In the genomic region with DNA sequence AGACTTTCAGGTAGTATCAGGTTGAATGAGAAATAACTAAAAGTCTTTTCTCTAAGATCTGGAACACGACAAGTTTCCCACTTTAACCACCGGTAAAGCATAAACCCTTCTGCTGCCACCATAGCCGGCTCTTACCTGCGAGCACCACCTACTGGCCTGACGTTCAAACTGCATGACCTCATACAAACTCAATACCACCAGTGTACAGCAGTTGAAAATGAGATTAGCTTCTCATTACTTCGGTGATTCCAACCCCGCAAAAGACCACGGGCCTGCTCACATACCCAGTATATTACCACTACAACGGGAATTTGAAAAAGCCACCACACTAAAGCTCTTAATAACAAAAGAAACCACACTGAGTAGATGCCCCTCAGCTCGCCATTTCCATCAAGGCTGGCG, we compare ENCODE assay signal across 8 cellular contexts.
DNase-seq lines count a peak whose midpoint lies in the region; ATAC-seq, FAIRE-seq and TF ChIP-seq lines count a peak whose summit lies in the region.
"Not testable (repeated sequence)": the region's sequence is repeated elsewhere in the genome, so short reads cannot be mapped to it uniquely, and the experiment has no call there.

No MANE protein-coding gene starts in this region.

- not testable (repeated sequence) for H3K27me3 Mint-ChIP-seq in CD4-positive, alpha-beta memory T cell

- not testable (repeated sequence) for H3F3A ChIP-seq in OCI-LY1 (ENCODE audit: insufficient read depth, low read length)

- H4K5ac ChIP-seq in H1 (ENCODE audit: insufficient read length, low read depth, low read length) = not testable (repeated sequence)

- not testable (repeated sequence) for H4K91ac ChIP-seq in H1 (replicated peaks; ENCODE audit: insufficient read length, low read length)

- not testable (repeated sequence) for H3K14ac ChIP-seq in H1 (ENCODE audit: insufficient read length)

- not testable (repeated sequence) for H2AK5ac ChIP-seq in H1 (ENCODE audit: low read depth, low read length)

- H3K4me3 ChIP-seq in CD4-positive, alpha-beta memory T cell (ENCODE audit: low read length in 2 of 2); OCI-LY1 (ENCODE audit: low read depth, low read length, poor library complexity, severe bottlenecking); H1 (ENCODE audit: extremely low read depth in 1 of 4, insufficient read depth in 2 of 4, low read depth in 3 of 4, low read length in 4 of 4): not testable (repeated sequence)

- peak in 4 of 5 donors; percentile 29 to 49 (median 38) for DNase-seq in CD4-positive, alpha-beta memory T cell
- DNase-seq in GM19239 (ENCODE audit: insufficient read length, low spot score); H1 (ENCODE audit: low read depth in 1 of 2, low spot score in 2 of 2); left colon; stimulated activated effector memory CD8-positive, alpha-beta T cell treated with anti-CD3 and anti-CD28 coated beads, Interleukin-12 subunit alpha, Interleukin-12 subunit beta, amount 100 ng/mL, for 72 hours (ENCODE audit: low spot score in 2 of 2): not testable (repeated sequence)
- DNase-seq in activated T-cell treated with anti-CD3 and anti-CD28 coated beads, Interleukin-2, amount 50 U/mL, for 1 hour = peak; percentile 51

- H3K27me3 ChIP-seq in CD4-positive, alpha-beta memory T cell (ENCODE audit: insufficient read depth, low read length); OCI-LY1 (ENCODE audit: insufficient read depth, low read length); H1 (replicated peaks in 1 of 4; ENCODE audit: control insufficient read depth in 3 of 4, extremely low read depth in 1 of 4, insufficient read depth in 3 of 4, low read length in 3 of 4): not testable (repeated sequence)

- TF ChIP-seq EP300 in H1 (IDR thresholded peaks at IDR 0.05; ENCODE audit: borderline replicate concordance in 1 of 2, low read depth in 2 of 2, low read length in 2 of 2) = not testable (repeated sequence)

- not testable (repeated sequence) for TF ChIP-seq POLR2A in H1 (IDR thresholded peaks at IDR 0.05; ENCODE audit: control extremely low read depth in 1 of 2, low read depth in 2 of 2, low read length in 2 of 2)

- ATAC-seq in HG03108 (IDR thresholded peaks at IDR 0.05; ENCODE audit: unreplicated experiment) = peak; percentile 64
- ATAC-seq in left colon = peak; percentile 67
- peak; percentile 88 for ATAC-seq in stimulated activated effector memory CD8-positive, alpha-beta T cell treated with anti-CD3 and anti-CD28 coated beads, Interleukin-12 subunit alpha, Interleukin-12 subunit beta, amount 100 ng/mL, for 72 hours

- not testable (repeated sequence) for H2BK12ac ChIP-seq in H1 (ENCODE audit: low read depth, low read length)

- peak overlapping the region in 2 of 7 donors; percentile 19 to 48 for H3K27ac Mint-ChIP-seq in CD4-positive, alpha-beta memory T cell
- H3K27ac Mint-ChIP-seq in stimulated activated effector memory CD8-positive, alpha-beta T cell treated with anti-CD3 and anti-CD28 coated beads, Interleukin-12 subunit alpha, Interleukin-12 subunit beta, amount 100 ng/mL, for 72 hours = not testable (repeated sequence)

- H3K36me3 Mint-ChIP-seq in CD4-positive, alpha-beta memory T cell; stimulated activated effector memory CD8-positive, alpha-beta T cell treated with anti-CD3 and anti-CD28 coated beads, Interleukin-12 subunit alpha, Interleukin-12 subunit beta, amount 100 ng/mL, for 72 hours: not testable (repeated sequence)

- H3K4me1 ChIP-seq in CD4-positive, alpha-beta memory T cell (ENCODE audit: insufficient read depth, low read length) = peaks cover 26% of the 10 kb centered on the region
- peaks cover 58% of the 10 kb centered on the region for H3K4me1 ChIP-seq in OCI-LY1 (ENCODE audit: insufficient read depth, low read length, severe bottlenecking)
- not testable (repeated sequence) for H3K4me1 ChIP-seq in H1 (replicated peaks in 1 of 4; ENCODE audit: control insufficient read depth in 3 of 4, insufficient read depth in 4 of 4, low read length in 3 of 4)

- H3K4ac ChIP-seq in H1 (replicated peaks; ENCODE audit: insufficient read length, low read depth, low read length) = not testable (repeated sequence)

- peak overlapping the region in 3 of 8 donors; percentile 17 to 50 (median 23) for H3K4me3 Mint-ChIP-seq in CD4-positive, alpha-beta memory T cell
- not testable (repeated sequence) for H3K4me3 Mint-ChIP-seq in stimulated activated effector memory CD8-positive, alpha-beta T cell treated with anti-CD3 and anti-CD28 coated beads, Interleukin-12 subunit alpha, Interleukin-12 subunit beta, amount 100 ng/mL, for 72 hours

- not testable (repeated sequence) for H3K23me2 ChIP-seq in H1 (ENCODE audit: low read depth, low read length)

- peak; percentile 55; the same call in 1 of the 2 replicates for TF ChIP-seq CTCF in OCI-LY1 (IDR thresholded peaks at IDR 0.05; ENCODE audit: low read length)
- not testable (repeated sequence) for TF ChIP-seq CTCF in H1 (IDR thresholded peaks at IDR 0.05; ENCODE audit: control extremely low read depth in 1 of 3, insufficient read depth in 1 of 3, low read depth in 1 of 3, low read length in 3 of 3)

- H3K9me3 Mint-ChIP-seq in CD4-positive, alpha-beta memory T cell; stimulated activated effector memory CD8-positive, alpha-beta T cell treated with anti-CD3 and anti-CD28 coated beads, Interleukin-12 subunit alpha, Interleukin-12 subunit beta, amount 100 ng/mL, for 72 hours: not testable (repeated sequence)

- not testable (repeated sequence) for H3K9me3 ChIP-seq in CD4-positive, alpha-beta memory T cell (ENCODE audit: control insufficient read depth in 1 of 2, low read length in 2 of 2); OCI-LY1 (ENCODE audit: low read length)
- peaks cover 6 to 32% of the 10 kb centered on the region in 2 experiments; a peak in 3 of 4 replicates for H3K9me3 ChIP-seq in H1 (ENCODE audit: insufficient read depth in 2 of 2, low read depth in 1 of 2, low read length in 1 of 2)

- intact Hi-C loops in CD4-positive, alpha-beta memory T cell (cut with micrococcal nuclease) = loop anchor here (10.0 kb wide), 1 partner anchor 50 kb away; no protein-coding TSS in a partner anchor
- intact Hi-C loops in left colon (cut with DNase I, micrococcal nuclease) = not testable (repeated sequence)

- not testable (repeated sequence) for H3K18ac ChIP-seq in H1 (ENCODE audit: extremely low read depth, low read length)

- H3K4me2 ChIP-seq in OCI-LY1 (ENCODE audit: low read length); H1 (ENCODE audit: insufficient read depth in 1 of 2, low read depth in 2 of 2, low read length in 2 of 2): not testable (repeated sequence)

- H3K23ac ChIP-seq in H1 (ENCODE audit: insufficient read length) = not testable (repeated sequence)

- H3K4me1 Mint-ChIP-seq in CD4-positive, alpha-beta memory T cell = peaks cover 24 to 48% (median 32%) of the 10 kb centered on the region in 4 donors
- peaks cover 34% of the 10 kb centered on the region for H3K4me1 Mint-ChIP-seq in stimulated activated effector memory CD8-positive, alpha-beta T cell treated with anti-CD3 and anti-CD28 coated beads, Interleukin-12 subunit alpha, Interleukin-12 subunit beta, amount 100 ng/mL, for 72 hours

- not testable (repeated sequence) for H2BK5ac ChIP-seq in H1 (ENCODE audit: low read depth, low read length)

- H2BK120ac ChIP-seq in H1 (replicated peaks; ENCODE audit: low read depth, low read length) = not testable (repeated sequence)

- not testable (repeated sequence) for H4K20me1 ChIP-seq in OCI-LY1 (ENCODE audit: insufficient read depth, low read length); H1 (replicated peaks in 1 of 2; ENCODE audit: control insufficient read depth in 1 of 2, insufficient read depth in 2 of 2, low read length in 2 of 2)

- 55% methylated on average over 11 of the region's 11 CpGs; no CpG with 5 or more reads in 1 of the 2 experiments for WGBS in H1 (ENCODE audit: extremely low coverage in 1 of 2, insufficient coverage in 1 of 2, insufficient read length in 1 of 2, insufficient replicate concordance in 2 of 2, low coverage in 1 of 2, low lambda C conversion rate in 2 of 2, missing lambda C conversion rate in 1 of 2), 2 experiments

- H3K79me2 ChIP-seq in OCI-LY1 (ENCODE audit: insufficient read depth, low read length); H1 (ENCODE audit: control insufficient read depth in 1 of 2, insufficient read depth in 2 of 2, low read length in 2 of 2): not testable (repeated sequence)

- H3K9me2 ChIP-seq in OCI-LY1 (ENCODE audit: low read depth, low read length) = not testable (repeated sequence)

- not testable (repeated sequence) for H3K36me3 ChIP-seq in CD4-positive, alpha-beta memory T cell (ENCODE audit: insufficient read depth, low read length); OCI-LY1 (ENCODE audit: insufficient read depth, low read length); H1 (ENCODE audit: control insufficient read depth in 2 of 4, insufficient read depth in 4 of 4, low read length in 3 of 4)

- not testable (repeated sequence) for H3K56ac ChIP-seq in H1 (replicated peaks; ENCODE audit: insufficient read length, low read depth, low read length)

- H3K9ac ChIP-seq in OCI-LY1 (ENCODE audit: low read length); H1 (replicated peaks in 1 of 4; ENCODE audit: extremely low read depth in 1 of 4, low read depth in 3 of 4, low read length in 3 of 4): not testable (repeated sequence)

- peak; percentile 0 to 10; a peak in 1 of 4 replicates for TF ChIP-seq RAD21 in H1 (IDR thresholded peaks at IDR 0.05 in 1 of 2, conservative IDR thresholded peaks at IDR 0.05 in 1 of 2; ENCODE audit: low read depth in 2 of 2, low read length in 2 of 2)

- POLR2A ChIA-PET in CD4-positive, alpha-beta memory T cell (lab: Charles Lee; ENCODE audit: partially characterized antibody); H1 (lab: Charles Lee; ENCODE audit: partially characterized antibody): not testable (repeated sequence)

- not testable (repeated sequence) for H2BK20ac ChIP-seq in H1 (ENCODE audit: low read length)

- H2BK15ac ChIP-seq in H1 (ENCODE audit: low read length) = not testable (repeated sequence)

- FAIRE-seq in GM19239 (lab: Jason Lieb, UNC) = peak; percentile 100
- FAIRE-seq in H1 (lab: Jason Lieb, UNC) = peak; percentile 82

- H3K27ac ChIP-seq in CD4-positive, alpha-beta memory T cell (ENCODE audit: low read depth, low read length); H1 (ENCODE audit: low read depth, low read length): not testable (repeated sequence)
- H3K27ac ChIP-seq in OCI-LY1 (ENCODE audit: low read depth, low read length, poor library complexity, severe bottlenecking) = peak overlapping the region; percentile 94

- H2AFZ ChIP-seq in OCI-LY1 (ENCODE audit: low read length); H1 (ENCODE audit: low read length): not testable (repeated sequence)

- H3K79me1 ChIP-seq in H1 (ENCODE audit: low read depth, low read length) = not testable (repeated sequence)

- CTCF ChIA-PET in CD4-positive, alpha-beta memory T cell (lab: Charles Lee; ENCODE audit: partially characterized antibody) = interaction anchor here (0.6 to 1.7 kb wide), 10 partner anchors 52 to 751 kb away, joined by 3 to 9 read pairs (median 4); no protein-coding TSS in a partner anchor
- CTCF ChIA-PET in H1 (lab: Charles Lee; ENCODE audit: partially characterized antibody) = not testable (repeated sequence)

- H4K8ac ChIP-seq in H1 (ENCODE audit: extremely low read depth, insufficient read depth, low read length) = not testable (repeated sequence)
